Comparison of ENCODE assay signal across 1 cellular context in genomic region chr16:66935319-66936011, GRCh38.
TF ChIP-seq lines count a peak whose summit lies in the region.

Gene CES2 (plus strand): TSS chr16:66935516. CDS start chr16:66935636, 120 bp downstream.

TF ChIP-seq in H1, 55 proteins besides CTCF, POLR2A, EP300 and RAD21 (continued from another document):
- TF ChIP-seq, protein P1, sequence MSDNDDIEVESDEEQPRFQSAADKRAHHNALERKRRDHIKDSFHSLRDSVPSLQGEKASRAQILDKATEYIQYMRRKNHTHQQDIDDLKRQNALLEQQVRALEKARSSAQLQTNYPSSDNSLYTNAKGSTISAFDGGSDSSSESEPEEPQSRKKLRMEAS (IDR thresholded peaks at IDR 0.05): peak; percentile 29; the same call in 1 of the 2 replicates
- TF ChIP-seq KDM5A (IDR thresholded peaks at IDR 0.05; ENCODE audit: low read length) (no peak), RBBP5 (IDR thresholded peaks at IDR 0.05; ENCODE audit: borderline replicate concordance, low read depth, low read length) (no peak), KDM1A (IDR thresholded peaks at IDR 0.05; ENCODE audit: borderline replicate concordance, low read length) (no peak), CREB1 (IDR thresholded peaks at IDR 0.05) (no peak), GTF2F1 (IDR thresholded peaks at IDR 0.05; ENCODE audit: borderline replicate concordance, low read depth, low read length) (no peak), TAF7 (optimal IDR thresholded peaks at IDR 0.05; ENCODE audit: borderline replicate concordance, low read depth, low read length) (no peak)
